ENCODE assay signal across 7 cellular contexts in genomic region chr16:23101012-23101550, GRCh38.
"Had no signal": no experiment of that assay in that cellular context is flagged by ENCODE, and none has a peak within 500 bp of the region (broad histone marks: within the 10 kb centered on the region; RNA-seq: fewer than 3 reads in every experiment).

No MANE protein-coding gene starts in this region.

- H3K27ac ChIP-seq: GM23248, HL-60 had no signal

- H3K9me3 ChIP-seq: HAP-1 had no signal

- H2AFZ ChIP-seq: GM23248 had no signal

- H3K9me3 Mint-ChIP-seq: HFFc6 had no signal

- H3K27me3 Mint-ChIP-seq: IgD-negative memory B cell had no signal

- H3K4me3 Mint-ChIP-seq: HFFc6, IgD-negative memory B cell had no signal

- H3K4me3 ChIP-seq: GM23248, HAP-1 had no signal

- H3K27ac Mint-ChIP-seq: HFFc6, IgD-negative memory B cell had no signal

- H3K4me1 ChIP-seq: HAP-1 had no signal

- H3K9ac ChIP-seq: GM23248 had no signal

- DNase-seq: GM23248, GOT3, H7, HFFc6 had no signal
